In genomic region chr11:127816959-127817358, GRCh38 we compare ENCODE assay signal across 13 cellular contexts.
"Had no signal": no experiment of that assay in that cellular context is flagged by ENCODE, and none has a peak within 500 bp of the region (broad histone marks: within the 10 kb centered on the region; RNA-seq: fewer than 3 reads in every experiment).

No MANE protein-coding gene starts in this region.

- H3K27ac ChIP-seq: ascending aorta, breast epithelium, coronary artery, thyroid gland had no signal

- DNase-seq: activated gamma-delta T cell; hypothalamus; islet precursor cell; midbrain; retina; stimulated activated naive B cell treated with anti-CD40 and anti-IgM and Interleukin-4, amounts not matched to agents 10 μg/mL and 1 μg/mL and 100 μg/mL, for 72 hours; T-helper 9 cell; thyroid gland had no signal

- ATAC-seq: activated CD4-positive, CD25-positive, alpha-beta regulatory T cell treated with anti-CD3 and anti-CD28 coated beads, Interleukin-2, amount 50 U/mL, for 24 hours; stimulated activated naive B cell treated with anti-CD40 and anti-IgM and Interleukin-4, amounts not matched to agents 10 μg/mL and 1 μg/mL and 100 μg/mL, for 72 hours had no signal

- H3K4me3 ChIP-seq: ascending aorta, breast epithelium, coronary artery, lung, thyroid gland had no signal

- H3K36me3 ChIP-seq: ascending aorta, breast epithelium, thyroid gland had no signal

- H3K4me1 ChIP-seq: ascending aorta, breast epithelium, thyroid gland had no signal

- H3K27me3 ChIP-seq: ascending aorta, breast epithelium, thyroid gland had no signal

- H3K9me3 ChIP-seq: ascending aorta, breast epithelium, thyroid gland had no signal
